ENCODE assay signal across 8 cellular contexts in the genomic region with DNA sequence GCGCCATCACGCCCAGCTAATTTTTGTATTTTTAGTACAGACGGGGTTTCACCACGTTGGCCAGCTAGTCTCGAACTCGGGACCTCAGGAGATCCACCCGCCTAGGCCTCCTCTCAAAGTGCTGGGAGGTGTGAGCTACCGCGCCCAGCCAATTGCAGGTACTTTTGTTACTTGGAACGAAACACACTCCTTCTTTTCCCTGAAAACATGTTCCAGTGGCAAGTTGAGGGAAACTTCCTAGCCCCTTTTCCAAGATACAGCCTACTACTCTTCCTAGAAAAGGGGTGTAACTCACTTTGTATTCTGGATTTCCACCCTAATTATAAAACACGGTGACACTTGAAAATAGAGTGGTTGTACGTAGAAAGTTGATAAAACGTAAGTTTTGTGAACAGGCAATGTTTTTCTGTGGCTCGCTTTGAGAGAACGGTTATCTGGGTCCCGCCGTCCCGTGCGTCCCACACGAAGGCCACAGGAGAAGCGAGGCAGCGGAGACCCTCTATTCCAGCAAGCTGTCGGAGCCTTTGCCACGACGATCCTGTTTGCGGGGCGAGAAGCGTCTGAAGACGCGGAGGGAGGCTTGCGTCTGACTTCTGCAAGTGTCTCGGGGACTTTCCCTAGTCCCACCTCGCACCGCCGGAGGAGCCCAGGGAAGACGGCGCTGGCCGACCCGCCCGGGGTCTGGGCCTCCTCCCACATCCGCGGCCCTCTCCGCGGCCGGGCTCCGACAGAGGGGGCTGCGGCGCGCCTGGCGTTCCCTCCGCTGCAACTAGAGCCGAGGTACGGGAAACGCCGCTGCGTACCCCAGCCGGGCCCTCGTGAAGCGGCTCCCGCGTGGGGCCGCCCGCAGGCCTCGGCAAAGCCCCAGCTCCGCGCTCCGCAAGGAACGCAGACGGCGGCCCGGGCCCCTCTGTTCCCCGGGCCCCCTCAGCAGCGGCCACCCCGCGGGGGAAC. TPM values are rescaled to one million over a fixed set of nuclear protein-coding genes. Genes with fewer than 3 reads are reported as not detected.
DNase-seq lines count a peak whose midpoint lies in the region; ATAC-seq and TF ChIP-seq lines count a peak whose summit lies in the region.

No MANE protein-coding gene starts in this region.

- H3K4me1 ChIP-seq in ES-I3 (ENCODE audit: insufficient read depth, low read length): peaks cover 21% of the 10 kb centered on the region
- H3K4me1 ChIP-seq in MM.1S (ENCODE audit: low read length): peaks cover 14% of the 10 kb centered on the region
- H3K4me1 ChIP-seq in esophagus squamous epithelium: peaks cover 25 to 80% (median 54%) of the 10 kb centered on the region in 3 donors
- peaks cover 12% of the 10 kb centered on the region for H3K4me1 ChIP-seq in ovary (ENCODE audit: insufficient read depth)
- peaks cover 24 to 39% (median 26%) of the 10 kb centered on the region in 4 donors for H3K4me1 ChIP-seq in upper lobe of left lung

- H3K36me3 ChIP-seq in ES-I3 (ENCODE audit: insufficient read depth, low read length) (0 out of 2 replicates have a peak, but pooled peaks cover 3% of the 10 kb centered on the region), MM.1S (replicated peaks; ENCODE audit: insufficient read depth, low read length) (no peaks in the 10 kb centered on the region), esophagus squamous epithelium (no peaks in the 10 kb centered on the region), ovary (no peaks in the 10 kb centered on the region), upper lobe of left lung (no peaks in the 10 kb centered on the region)

- intact Hi-C loops in esophagus squamous epithelium (cut with DNase I) (no loop called here), ovary (cut with DNase I) (loop anchor here in 2 of 4 donors (5.0 kb wide), 2 partner anchors 33 to 38 kb away; a partner anchor contains a TSS)

- H3K9me3 ChIP-seq in ES-I3 (ENCODE audit: control insufficient read depth, insufficient read depth, low read length) (no peaks in the 10 kb centered on the region), MM.1S (replicated peaks; ENCODE audit: insufficient read depth, low read length) (no peaks in the 10 kb centered on the region), esophagus squamous epithelium (no peaks in the 10 kb centered on the region), ovary (no peaks in the 10 kb centered on the region), upper lobe of left lung (no peaks in the 10 kb centered on the region)

- H3K4me3 ChIP-seq in MM.1S (ENCODE audit: low read length) (peak overlapping the region; percentile 82), esophagus squamous epithelium (peak overlapping the region; percentile 58 to 98 (median 96)), ovary (peak overlapping the region; percentile 54), upper lobe of left lung (peak overlapping the region; percentile 36 to 99 (median 90))

- no peaks in the 10 kb centered on the region for H3K9me2 ChIP-seq in MM.1S (replicated peaks; ENCODE audit: insufficient read depth, low read length)

- TF ChIP-seq CTCF in MM.1S (IDR thresholded peaks at IDR 0.05; ENCODE audit: low read length) (no peak), esophagus squamous epithelium (IDR thresholded peaks at IDR 0.05) (peak in 1 of 6 experiments; percentile 14), ovary (IDR thresholded peaks at IDR 0.05) (no peak), upper lobe of left lung (IDR thresholded peaks at IDR 0.05) (no peak)

- H4K20me1 ChIP-seq in MM.1S (ENCODE audit: insufficient read depth, low read length): peaks cover 20% of the 10 kb centered on the region

- no peak for TF ChIP-seq EP300 in ovary (IDR thresholded peaks at IDR 0.05)
- TF ChIP-seq EP300 in upper lobe of left lung (IDR thresholded peaks at IDR 0.05): no peak

- DNase-seq in MM.1S (peak; percentile 30), esophagus squamous epithelium (lab: John Stamatoyannopoulos, UW) (no peak), ovary (peak; percentile 29 to 67 (median 50)), upper lobe of left lung (peak; percentile 55 to 91), H4 (ENCODE audit: low spot score) (no peak)
- peak; percentile 21 for DNase-seq in activated CD8-positive, alpha-beta memory T cell treated with anti-CD3 and anti-CD28 coated beads, Interleukin-2, amount 50 U/mL, for 24 hours (ENCODE audit: extremely low read depth)

- WGBS in esophagus squamous epithelium, 2 donors: 6 to 9% methylated on average over 20 to 53 of the region's 75 CpGs
- WGBS in ovary, 3 donors: 5 to 10% (median 7%) methylated on average over 46 to 75 of the region's 75 CpGs
- 17 to 23% methylated on average over 29 to 33 of the region's 75 CpGs for WGBS in upper lobe of left lung, 2 donors

- no peak overlapping the region for H2AFZ ChIP-seq in MM.1S (ENCODE audit: low read length)

- ATAC-seq in GM21737 (IDR thresholded peaks at IDR 0.05; ENCODE audit: unreplicated experiment) (peak; percentile 14), upper lobe of left lung (ENCODE audit: low FRiP score in 2 of 2) (peak in 1 of 2 donors; percentile 42)

- H3K9ac ChIP-seq in ES-I3 (ENCODE audit: low read depth, low read length) (peak overlapping the region; percentile 71), MM.1S (ENCODE audit: low read length) (peak overlapping the region; percentile 71)

- H3K27ac ChIP-seq in MM.1S (ENCODE audit: low read length): peak overlapping the region; percentile 49; the same call in 1 of the 2 replicates
- peak overlapping the region; percentile 88 to 97 (median 94) for H3K27ac ChIP-seq in esophagus squamous epithelium
- peak overlapping the region in 1 of 2 donors; percentile 67 for H3K27ac ChIP-seq in ovary
- H3K27ac ChIP-seq in upper lobe of left lung: peak overlapping the region; percentile 78 to 89 (median 85)

- H3K27me3 ChIP-seq in MM.1S (replicated peaks; ENCODE audit: insufficient read depth, low read length) (no peaks in the 10 kb centered on the region), esophagus squamous epithelium (no peaks in the 10 kb centered on the region), ovary (no peaks in the 10 kb centered on the region), upper lobe of left lung (no peaks in the 10 kb centered on the region)

- H3K79me2 ChIP-seq in MM.1S (ENCODE audit: low read length): peaks cover 54% of the 10 kb centered on the region

- TF ChIP-seq POLR2A in esophagus squamous epithelium (IDR thresholded peaks at IDR 0.05) (no peak), ovary (IDR thresholded peaks at IDR 0.05) (peak; percentile 21), upper lobe of left lung (IDR thresholded peaks at IDR 0.05) (no peak)

- peak overlapping the region; percentile 76 for H3K4me2 ChIP-seq in MM.1S (ENCODE audit: low read depth, low read length)

- H3F3A ChIP-seq in MM.1S (ENCODE audit: insufficient read depth, low read length): peaks cover 6% of the 10 kb centered on the region

RNA-seq across cellular contexts. Expression of a gene that starts 0.7 kb away (rescaled TPM):
- total RNA-seq in esophagus squamous epithelium (10 to 100 TPM; 15.3 to 35.0 (median 23.3) TPM), ovary (1 to 10 TPM; 6.3 to 9.4 (median 7.6) TPM), upper lobe of left lung (10 to 100 TPM in 1 of 6 donors, 1 to 10 TPM in 4, under 1 TPM in 1; 0.89 to 10.3 (median 6.6) TPM)
- polyA plus RNA-seq in ovary: 1 to 10 TPM; 2.9 to 7.3 TPM
- total RNA-seq in H4 (2014; rRNA removed; shearing (Covaris generic)): 42.8 and 46.1 TPM in 2 replicates

RNA-seq across cellular contexts. Expression of a gene that starts 34.5 kb away (rescaled TPM):
- total RNA-seq in esophagus squamous epithelium: 10 to 100 TPM in 1 of 4 donors, 1 to 10 TPM in 3; 5.5 to 19.3 (median 7.3) TPM
- total RNA-seq in ovary: 10 to 100 TPM in 2 of 7 donors, 1 to 10 TPM in 5; 3.5 to 15.7 (median 9.6) TPM
- polyA plus RNA-seq in ovary: 1 to 10 TPM; 6.4 to 6.7 TPM
- 10 to 100 TPM; 11.1 to 44.0 (median 13.3) TPM for total RNA-seq in upper lobe of left lung
- total RNA-seq in H4 (2014; rRNA removed; shearing (Covaris generic)): 2.4 and 4.4 TPM in 2 replicates

RNA-seq across cellular contexts. Expression of a gene that starts 42.0 kb away (rescaled TPM):
- total RNA-seq in esophagus squamous epithelium (100 to 1,000 TPM; 147 to 313 (median 172) TPM), ovary (10 to 100 TPM in 3 of 7 donors, 1 to 10 TPM in 4; 1.1 to 15.6 (median 3.9) TPM), upper lobe of left lung (10 to 100 TPM in 4 of 6 donors, 1 to 10 TPM in 2; 4.3 to 48.0 (median 12.9) TPM)
- polyA plus RNA-seq in ovary: 10 to 100 TPM in 1 of 2 donors, under 1 TPM in 1; 0.94 to 24.6 TPM
- 4.4 and 5.2 TPM in 2 replicates for total RNA-seq in H4 (2014; rRNA removed; shearing (Covaris generic))

RNA-seq across cellular contexts. Expression of a gene that starts 45.1 kb away (rescaled TPM):
- total RNA-seq in esophagus squamous epithelium (1 to 10 TPM in 3 of 4 donors, under 1 TPM in 1; 0.79 to 5.0 (median 1.6) TPM), ovary (1 to 10 TPM in 1 of 7 donors, under 1 TPM in 6; 0.35 to 2.0 (median 0.79) TPM), upper lobe of left lung (10 to 100 TPM in 1 of 6 donors, 1 to 10 TPM in 5; 3.0 to 14.7 (median 7.0) TPM)
- polyA plus RNA-seq in ovary: under 1 TPM; 0.27 to 0.45 TPM
- total RNA-seq in H4 (2014; rRNA removed; shearing (Covaris generic)): 0.10 TPM in 1 of 2 replicates, not detected in the other

Comparison
In these comparisons a context has a peak if more than half of its experiments do, and no peak if none do; other contexts are left out.
1. DNase-seq: peak in MM.1S (single experiment), activated CD8-positive, alpha-beta memory T cell treated with anti-CD3 and anti-CD28 coated beads, Interleukin-2, amount 50 U/mL, for 24 hours (single experiment), ovary (5 of 5) and upper lobe of left lung (2 of 2); none in esophagus squamous epithelium (single experiment) and H4 (single experiment).
2. Peak in every context shown above with its lines, with median percentiles within 50 percentile points of each other: H3K4me3 ChIP-seq.